Comparison of ENCODE assay signal across 20 cellular contexts in the genomic region with DNA sequence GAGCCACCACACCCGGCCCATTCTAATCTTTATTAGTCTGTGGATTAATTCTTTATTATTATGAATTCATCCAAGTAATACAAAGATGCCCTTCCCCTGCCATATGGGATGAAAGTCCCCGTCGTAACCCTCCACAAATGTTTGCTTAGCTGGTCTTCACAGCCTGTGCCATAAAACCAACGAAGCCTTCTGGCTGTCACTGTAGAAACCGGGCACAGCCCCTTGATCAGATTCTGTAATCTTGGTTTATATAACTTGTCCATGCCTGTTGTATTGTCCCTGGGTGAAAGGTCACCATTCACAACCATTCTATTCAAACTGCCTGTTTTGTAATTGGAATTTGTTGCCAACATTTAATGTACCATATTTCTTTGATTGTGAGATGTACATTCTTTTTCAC.
DNase-seq lines count a peak whose midpoint lies in the region; ATAC-seq, FAIRE-seq and TF ChIP-seq lines count a peak whose summit lies in the region.
"Had no signal": no experiment of that assay in that cellular context is flagged by ENCODE, and none has a peak within 500 bp of the region (broad histone marks: within the 10 kb centered on the region; RNA-seq: fewer than 3 reads in every experiment).

No MANE protein-coding gene starts in this region.

- peak; percentile 49 for FAIRE-seq in pancreas (lab: Jason Lieb, UNC)
- FAIRE-seq: G401.6, RCC 7860 had no signal

- peak overlapping the region in 1 of 2 donors; percentile 25 for H3K9ac ChIP-seq in duodenal mucosa (ENCODE audit: low read depth in 1 of 2, low read length in 2 of 2)

- no peaks in the 10 kb centered on the region for H3K36me3 Mint-ChIP-seq in activated CD4-positive, alpha-beta memory T cell treated with anti-CD3 and anti-CD28 coated beads, Interleukin-2, amount 10 ng/mL, durations not matched to agents 7 days and 5 days (ENCODE audit: low read depth)
- H3K36me3 Mint-ChIP-seq: CD8-positive, alpha-beta memory T cell had no signal

- H3K27ac ChIP-seq in duodenal mucosa (ENCODE audit: low read depth, low read length) (peak overlapping the region; percentile 60), pancreas (no peak overlapping the region), suprapubic skin (no peak overlapping the region)
- H3K27ac ChIP-seq: HL-60 had no signal

- POLR2A ChIA-PET in activated CD4-positive, alpha-beta memory T cell treated with anti-CD3 and anti-CD28 coated beads, Interleukin-2, amount 10 ng/mL, durations not matched to agents 7 days and 5 days (lab: Charles Lee): no interaction called here

- TF ChIP-seq CTCF in pancreas (IDR thresholded peaks at IDR 0.05): no peak
- TF ChIP-seq CTCF in suprapubic skin (IDR thresholded peaks at IDR 0.05): no peak

- no peak for TF ChIP-seq EP300 in suprapubic skin (IDR thresholded peaks at IDR 0.05)

- H3K27me3 ChIP-seq in duodenal mucosa (ENCODE audit: control insufficient read depth in 1 of 2, insufficient read depth in 2 of 2, low read length in 2 of 2): no peaks in the 10 kb centered on the region
- no peaks in the 10 kb centered on the region for H3K27me3 ChIP-seq in pancreas
- H3K27me3 ChIP-seq in suprapubic skin: no peaks in the 10 kb centered on the region
- H3K27me3 ChIP-seq: MG63 had no signal

- no peak overlapping the region for H3K4me3 ChIP-seq in duodenal mucosa (ENCODE audit: low read depth in 1 of 2, low read length in 2 of 2)
- no peak overlapping the region for H3K4me3 ChIP-seq in pancreas
- H3K4me3 ChIP-seq in suprapubic skin: no peak overlapping the region
- H3K4me3 ChIP-seq: MG63 had no signal

- H3K4me1 ChIP-seq in duodenal mucosa (ENCODE audit: control insufficient read depth in 1 of 2, insufficient read depth in 2 of 2, low read length in 2 of 2): peaks cover 7 to 29% of the 10 kb centered on the region in 2 donors
- no peaks in the 10 kb centered on the region for H3K4me1 ChIP-seq in pancreas
- H3K4me1 ChIP-seq in suprapubic skin: no peaks in the 10 kb centered on the region

- no peaks in the 10 kb centered on the region for H3K4me1 Mint-ChIP-seq in activated CD4-positive, alpha-beta memory T cell treated with anti-CD3 and anti-CD28 coated beads, Interleukin-2, amount 10 ng/mL, durations not matched to agents 7 days and 5 days
- H3K4me1 Mint-ChIP-seq: CD8-positive, alpha-beta memory T cell had no signal

- WGBS in pancreas, 2 donors: 40 to 41% methylated on average over 5 of the region's 5 CpGs
- 60% methylated on average over 5 of the region's 5 CpGs for WGBS in suprapubic skin

- no peak for ATAC-seq in pancreas
- ATAC-seq: Right ventricle myocardium inferior had no signal

- DNase-seq in DMS153 (lab: John Stamatoyannopoulos, UW) (peak; percentile 17), NCI-H146 (lab: John Stamatoyannopoulos, UW) (peak; percentile 47), pancreas (no peak), AG20443 (ENCODE audit: low spot score) (no peak), suprapubic skin (ENCODE audit: low spot score in 2 of 2) (no peak)
- DNase-seq in activated CD4-positive, alpha-beta memory T cell treated with anti-CD3 and anti-CD28 coated beads, Interleukin-2, amount 10 ng/mL, durations not matched to agents 7 days and 5 days: no peak
- DNase-seq: C1 segment of cervical spinal cord; CD8-positive, alpha-beta memory T cell; H9; IMR-90; MG63; NCI-H1048; NCI-H1436 treated with DMSO at 0.1 percent for 48 hours; NCI-H524 treated with DMSO at 0.1 percent for 48 hours; NK-92 treated with Interleukin-12 subunit alpha and Interleukin-12 subunit beta, amount 100 ng/mL, for 24 hours had no signal

- CTCF ChIA-PET in activated CD4-positive, alpha-beta memory T cell treated with anti-CD3 and anti-CD28 coated beads, Interleukin-2, amount 10 ng/mL, durations not matched to agents 7 days and 5 days (lab: Charles Lee): no interaction called here

- H3K9me3 ChIP-seq in duodenal mucosa (ENCODE audit: control insufficient read depth in 1 of 2, low read length in 2 of 2): no peaks in the 10 kb centered on the region
- no peaks in the 10 kb centered on the region for H3K9me3 ChIP-seq in pancreas
- H3K9me3 ChIP-seq in suprapubic skin: no peaks in the 10 kb centered on the region
- H3K9me3 ChIP-seq: MG63 had no signal

- no peak for TF ChIP-seq POLR2A in suprapubic skin (IDR thresholded peaks at IDR 0.05)

- H3K4me3 Mint-ChIP-seq in activated CD4-positive, alpha-beta memory T cell treated with anti-CD3 and anti-CD28 coated beads, Interleukin-2, amount 10 ng/mL, durations not matched to agents 7 days and 5 days: no peak overlapping the region
- H3K4me3 Mint-ChIP-seq: CD8-positive, alpha-beta memory T cell; H9 had no signal

- intact Hi-C loops in pancreas (cut with DNase I): no loop called here

- no peaks in the 10 kb centered on the region for H3K9me3 Mint-ChIP-seq in activated CD4-positive, alpha-beta memory T cell treated with anti-CD3 and anti-CD28 coated beads, Interleukin-2, amount 10 ng/mL, durations not matched to agents 7 days and 5 days
- H3K9me3 Mint-ChIP-seq: CD8-positive, alpha-beta memory T cell; H9 had no signal

- H3K27ac Mint-ChIP-seq in activated CD4-positive, alpha-beta memory T cell treated with anti-CD3 and anti-CD28 coated beads, Interleukin-2, amount 10 ng/mL, durations not matched to agents 7 days and 5 days: no peak overlapping the region
- H3K27ac Mint-ChIP-seq: CD8-positive, alpha-beta memory T cell had no signal

- H3K36me3 ChIP-seq in duodenal mucosa (ENCODE audit: control insufficient read depth in 1 of 2, insufficient read depth in 2 of 2, low read length in 2 of 2) (peaks cover 0 to 17% of the 10 kb centered on the region in 2 donors), pancreas (no peaks in the 10 kb centered on the region), suprapubic skin (no peaks in the 10 kb centered on the region)
- H3K36me3 ChIP-seq: MG63 had no signal

- H3K27me3 Mint-ChIP-seq in activated CD4-positive, alpha-beta memory T cell treated with anti-CD3 and anti-CD28 coated beads, Interleukin-2, amount 10 ng/mL, durations not matched to agents 7 days and 5 days: no peaks in the 10 kb centered on the region

Comparison
In these comparisons a context has a peak if more than half of its experiments do, and no peak if none do; other contexts are left out.
1. DNase-seq: peak in DMS153 (single experiment) and NCI-H146 (single experiment); none in pancreas (0 of 6), AG20443 (single experiment), suprapubic skin (0 of 2) and activated CD4-positive, alpha-beta memory T cell treated with anti-CD3 and anti-CD28 coated beads, Interleukin-2, amount 10 ng/mL, durations not matched to agents 7 days and 5 days (single experiment).